ENCODE assay signal across 11 cellular contexts in the genomic region with DNA sequence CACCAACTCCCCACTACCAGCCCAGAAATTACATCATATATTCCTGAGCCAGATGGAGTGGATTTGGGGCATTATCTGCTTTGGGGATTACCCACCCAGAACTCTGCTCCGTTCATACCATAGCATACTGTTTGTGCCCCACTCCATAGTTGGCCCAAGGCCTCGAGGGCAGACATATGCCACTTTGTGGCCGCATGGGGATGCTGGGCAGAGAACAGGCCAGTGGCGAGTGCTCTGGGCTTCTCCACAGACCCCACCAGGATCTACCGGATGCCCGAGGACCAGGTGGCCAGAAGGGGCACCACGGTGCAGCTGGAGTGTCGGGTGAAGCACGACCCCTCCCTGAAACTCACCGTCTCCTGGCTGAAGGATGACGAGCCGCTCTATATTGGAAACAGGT.
DNase-seq lines count a peak whose midpoint lies in the region; ATAC-seq, FAIRE-seq and TF ChIP-seq lines count a peak whose summit lies in the region.
"Had no signal": no experiment of that assay in that cellular context is flagged by ENCODE, and none has a peak within 500 bp of the region (broad histone marks: within the 10 kb centered on the region; RNA-seq: fewer than 3 reads in every experiment).

No MANE protein-coding gene starts in this region.

- DNase-seq in D341Med (ENCODE audit: low spot score) (peak; percentile 68), NCI-H82 (lab: John Stamatoyannopoulos, UW) (peak; percentile 75), K562 (ENCODE audit: extremely low read depth in 1 of 4, low spot score in 3 of 4) (no peak), smooth muscle cell (lab: John Stamatoyannopoulos, UW; ENCODE audit: unreplicated experiment) (no peak), T-helper 2 cell (no peak)

- TF ChIP-seq EP300 in K562 (IDR thresholded peaks at IDR 0.05; ENCODE audit: low read length): no peak

- no peak for FAIRE-seq in K562 (lab: Jason Lieb, UNC)
- FAIRE-seq: A549, G401.6 had no signal

- H3K9me1 ChIP-seq in K562 (ENCODE audit: control insufficient read depth, insufficient read depth, low read length): no peaks in the 10 kb centered on the region

- H3K27me3 ChIP-seq in BLaER1: no peaks in the 10 kb centered on the region
- H3K27me3 ChIP-seq in K562 (ENCODE audit: control insufficient read depth in 2 of 2, insufficient read depth in 2 of 2, low read length in 2 of 2): peaks cover 27 to 74% of the 10 kb centered on the region in 2 experiments
- no peaks in the 10 kb centered on the region for H3K27me3 ChIP-seq in smooth muscle cell (ENCODE audit: low read depth)
- H3K27me3 ChIP-seq: BE2C had no signal

- H2AFZ ChIP-seq in K562 (ENCODE audit: low read depth, low read length): no peak overlapping the region
- H2AFZ ChIP-seq in smooth muscle cell (ENCODE audit: low read depth): no peak overlapping the region
- H2AFZ ChIP-seq: GM23338 had no signal

- under 1% methylated on average over 12 of the region's 12 CpGs for WGBS in K562 (ENCODE audit: insufficient coverage, low coverage, missing lambda C conversion rate)
- WGBS in smooth muscle cell (ENCODE audit: low lambda C conversion rate): 82% methylated on average over 12 of the region's 12 CpGs

- no peak for TF ChIP-seq RAD21 in K562 (CRISPR knock-in tag; conservative IDR thresholded peaks at IDR 0.05 in 1 of 2, IDR thresholded peaks at IDR 0.05 in 1 of 2)

- no peaks in the 10 kb centered on the region for H3K9me3 ChIP-seq in BLaER1
- H3K9me3 ChIP-seq in K562 (replicated peaks; ENCODE audit: control insufficient read depth, insufficient read depth, low read depth, low read length): no peaks in the 10 kb centered on the region
- no peaks in the 10 kb centered on the region for H3K9me3 ChIP-seq in smooth muscle cell (replicated peaks; ENCODE audit: low read depth)
- H3K9me3 ChIP-seq: A549, BE2C had no signal

- H4K20me1 ChIP-seq in BLaER1 (no peaks in the 10 kb centered on the region), K562 (replicated peaks; ENCODE audit: control insufficient read depth, insufficient read depth, low read length) (peaks cover 5% of the 10 kb centered on the region; the same call in 1 of the 2 replicates), smooth muscle cell (ENCODE audit: low read depth) (no peaks in the 10 kb centered on the region)

- H3K27ac ChIP-seq in BLaER1 (no peak overlapping the region), K562 (ENCODE audit: extremely low read depth, low read depth, low read length) (no peak overlapping the region), smooth muscle cell (ENCODE audit: low read depth) (no peak overlapping the region)
- H3K27ac ChIP-seq: A549 had no signal

- H3K4me2 ChIP-seq in BLaER1: peak overlapping the region; percentile 41
- no peak overlapping the region for H3K4me2 ChIP-seq in K562 (ENCODE audit: insufficient read depth, low read length)
- H3K4me2 ChIP-seq in smooth muscle cell: no peak overlapping the region
- H3K4me2 ChIP-seq: A549, GM23338 had no signal

- H3K9ac ChIP-seq in BLaER1: no peak overlapping the region
- no peak overlapping the region for H3K9ac ChIP-seq in K562 (ENCODE audit: insufficient read depth in 1 of 2, low read depth in 2 of 2, low read length in 2 of 2)
- no peak overlapping the region for H3K9ac ChIP-seq in smooth muscle cell (ENCODE audit: low read depth)

- peaks cover 7% of the 10 kb centered on the region for H3F3A ChIP-seq in smooth muscle cell (ENCODE audit: low read depth)

- CTCF ChIA-PET in K562 (lab: Yijun Ruan, JAX; ENCODE audit: low intra/inter-chr PET ratio): interaction anchor here (0.8 to 2.8 kb wide), 5 partner anchors 87 to 549 kb away, joined by 3 to 21 read pairs (median 4); no protein-coding TSS in a partner anchor

- in situ Hi-C loops in K562 (cut with MboI): loop anchor here (5.0 kb wide), 2 partner anchors 87 to 282 kb away; no protein-coding TSS in a partner anchor

- H3K79me2 ChIP-seq in K562 (ENCODE audit: control insufficient read depth, insufficient read depth, low read length) (no peaks in the 10 kb centered on the region), smooth muscle cell (ENCODE audit: low read depth) (no peaks in the 10 kb centered on the region)

- TF ChIP-seq POLR2A in K562 (conservative IDR thresholded peaks at IDR 0.05): no peak

- BruUV-seq in K562 (replicated peaks; lab: Mats Ljungman, UMichigan): no TSS peak

- H3K36me3 ChIP-seq in BLaER1: no peaks in the 10 kb centered on the region
- H3K36me3 ChIP-seq in K562 (ENCODE audit: control insufficient read depth, insufficient read depth, low read length): no peaks in the 10 kb centered on the region
- H3K36me3 ChIP-seq in smooth muscle cell (ENCODE audit: low read depth): no peaks in the 10 kb centered on the region

- H3K4me3 ChIP-seq in BLaER1 (no peak overlapping the region), K562 (no peak overlapping the region), smooth muscle cell (no peak overlapping the region)
- H3K4me3 ChIP-seq: A549, GM23338 had no signal

- TF ChIP-seq CTCF in K562 (IDR thresholded peaks at IDR 0.05 in 2 of 3, conservative IDR thresholded peaks at IDR 0.05 in 1 of 3; ENCODE audit: insufficient read depth in 2 of 3, low read depth in 1 of 3, low read length in 3 of 3) (no peak), smooth muscle cell (IDR thresholded peaks at IDR 0.05; ENCODE audit: borderline replicate concordance, insufficient read depth, poor library complexity, severe bottlenecking) (no peak)

- ATAC-seq in K562: no peak
- ATAC-seq in HG03135 (IDR thresholded peaks at IDR 0.05; ENCODE audit: unreplicated experiment): no peak

- peaks cover 38% of the 10 kb centered on the region for H3K4me1 ChIP-seq in BLaER1
- peaks cover 4 to 12% of the 10 kb centered on the region in 2 experiments; a peak in 3 of 5 replicates for H3K4me1 ChIP-seq in K562 (replicated peaks in 1 of 2; ENCODE audit: control insufficient read depth in 2 of 2, insufficient read depth in 2 of 2, low read length in 2 of 2)
- peaks cover 4% of the 10 kb centered on the region for H3K4me1 ChIP-seq in smooth muscle cell (ENCODE audit: low read depth)
- H3K4me1 ChIP-seq: BE2C had no signal

- POLR2A ChIA-PET in K562 (lab: Yijun Ruan, JAX): no interaction called here

- intact Hi-C loops in K562 (cut with micrococcal nuclease): loop anchor here (1.0 to 5.0 kb wide), 2 partner anchors 86 to 352 kb away; no protein-coding TSS in a partner anchor

TF ChIP-seq in K562, 482 proteins besides CTCF, POLR2A, EP300 and RAD21:
- no peak for TF ChIP-seq CHD1 (IDR thresholded peaks at IDR 0.05; ENCODE audit: low read length)
- TF ChIP-seq, protein P1, sequence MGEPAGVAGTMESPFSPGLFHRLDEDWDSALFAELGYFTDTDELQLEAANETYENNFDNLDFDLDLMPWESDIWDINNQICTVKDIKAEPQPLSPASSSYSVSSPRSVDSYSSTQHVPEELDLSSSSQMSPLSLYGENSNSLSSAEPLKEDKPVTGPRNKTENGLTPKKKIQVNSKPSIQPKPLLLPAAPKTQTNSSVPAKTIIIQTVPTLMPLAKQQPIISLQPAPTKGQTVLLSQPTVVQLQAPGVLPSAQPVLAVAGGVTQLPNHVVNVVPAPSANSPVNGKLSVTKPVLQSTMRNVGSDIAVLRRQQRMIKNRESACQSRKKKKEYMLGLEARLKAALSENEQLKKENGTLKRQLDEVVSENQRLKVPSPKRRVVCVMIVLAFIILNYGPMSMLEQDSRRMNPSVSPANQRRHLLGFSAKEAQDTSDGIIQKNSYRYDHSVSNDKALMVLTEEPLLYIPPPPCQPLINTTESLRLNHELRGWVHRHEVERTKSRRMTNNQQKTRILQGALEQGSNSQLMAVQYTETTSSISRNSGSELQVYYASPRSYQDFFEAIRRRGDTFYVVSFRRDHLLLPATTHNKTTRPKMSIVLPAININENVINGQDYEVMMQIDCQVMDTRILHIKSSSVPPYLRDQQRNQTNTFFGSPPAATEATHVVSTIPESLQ (CRISPR knock-in tag; IDR thresholded peaks at IDR 0.05): no peak
- TF ChIP-seq, protein P2, sequence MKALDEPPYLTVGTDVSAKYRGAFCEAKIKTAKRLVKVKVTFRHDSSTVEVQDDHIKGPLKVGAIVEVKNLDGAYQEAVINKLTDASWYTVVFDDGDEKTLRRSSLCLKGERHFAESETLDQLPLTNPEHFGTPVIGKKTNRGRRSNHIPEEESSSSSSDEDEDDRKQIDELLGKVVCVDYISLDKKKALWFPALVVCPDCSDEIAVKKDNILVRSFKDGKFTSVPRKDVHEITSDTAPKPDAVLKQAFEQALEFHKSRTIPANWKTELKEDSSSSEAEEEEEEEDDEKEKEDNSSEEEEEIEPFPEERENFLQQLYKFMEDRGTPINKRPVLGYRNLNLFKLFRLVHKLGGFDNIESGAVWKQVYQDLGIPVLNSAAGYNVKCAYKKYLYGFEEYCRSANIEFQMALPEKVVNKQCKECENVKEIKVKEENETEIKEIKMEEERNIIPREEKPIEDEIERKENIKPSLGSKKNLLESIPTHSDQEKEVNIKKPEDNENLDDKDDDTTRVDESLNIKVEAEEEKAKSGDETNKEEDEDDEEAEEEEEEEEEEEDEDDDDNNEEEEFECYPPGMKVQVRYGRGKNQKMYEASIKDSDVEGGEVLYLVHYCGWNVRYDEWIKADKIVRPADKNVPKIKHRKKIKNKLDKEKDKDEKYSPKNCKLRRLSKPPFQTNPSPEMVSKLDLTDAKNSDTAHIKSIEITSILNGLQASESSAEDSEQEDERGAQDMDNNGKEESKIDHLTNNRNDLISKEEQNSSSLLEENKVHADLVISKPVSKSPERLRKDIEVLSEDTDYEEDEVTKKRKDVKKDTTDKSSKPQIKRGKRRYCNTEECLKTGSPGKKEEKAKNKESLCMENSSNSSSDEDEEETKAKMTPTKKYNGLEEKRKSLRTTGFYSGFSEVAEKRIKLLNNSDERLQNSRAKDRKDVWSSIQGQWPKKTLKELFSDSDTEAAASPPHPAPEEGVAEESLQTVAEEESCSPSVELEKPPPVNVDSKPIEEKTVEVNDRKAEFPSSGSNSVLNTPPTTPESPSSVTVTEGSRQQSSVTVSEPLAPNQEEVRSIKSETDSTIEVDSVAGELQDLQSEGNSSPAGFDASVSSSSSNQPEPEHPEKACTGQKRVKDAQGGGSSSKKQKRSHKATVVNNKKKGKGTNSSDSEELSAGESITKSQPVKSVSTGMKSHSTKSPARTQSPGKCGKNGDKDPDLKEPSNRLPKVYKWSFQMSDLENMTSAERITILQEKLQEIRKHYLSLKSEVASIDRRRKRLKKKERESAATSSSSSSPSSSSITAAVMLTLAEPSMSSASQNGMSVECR (CRISPR knock-in tag; IDR thresholded peaks at IDR 0.05): 0 out of 2 replicates have a peak, but pooled peaks have one; percentile 24

Comparison
In these comparisons a context has a peak if more than half of its experiments do, and no peak if none do; other contexts are left out.
1. DNase-seq: peak in D341Med (single experiment) and NCI-H82 (single experiment); none in K562 (0 of 4), smooth muscle cell (single experiment) and T-helper 2 cell (0 of 5).